8 cellular contexts compared by ENCODE assay signal in genomic region chr1:54764132-54764921, GRCh38. TPM values are rescaled to one million over a fixed set of nuclear protein-coding genes. Genes with fewer than 3 reads are reported as not detected.
A peak's percentile ranks its signal among the peaks of the same experiment; 100 is the strongest.
DNase-seq lines count a peak whose midpoint lies in the region; ATAC-seq, FAIRE-seq and TF ChIP-seq lines count a peak whose summit lies in the region.

PARS2 (minus strand) TSS chr1:54764523; CDS start chr1:54759161, 5,362 bp downstream.

- CTCF ChIA-PET in Calu3 (lab: Charles Lee): interaction anchor here (0.8 kb wide), 1 partner anchor 37 kb away, joined by 4 read pairs; the partner anchor contains the start of gene TTC22

- H3K4me3 ChIP-seq in HUES48 (ENCODE audit: low read depth, low read length): peak within 1 kb of the TSS; percentile 93
- peak within 1 kb of the TSS; percentile 99 for H3K4me3 ChIP-seq in NT2/D1 (ENCODE audit: insufficient read length, low read depth)

- peak within 1 kb of the TSS; percentile 93 for H3K27ac Mint-ChIP-seq in Calu3 (ENCODE audit: unreplicated experiment)

- no TSS peak for BruUV-seq in Calu3 (replicated peaks; lab: Mats Ljungman, UMichigan)

- peak; percentile 95 for ATAC-seq in GM21423 (IDR thresholded peaks at IDR 0.05; ENCODE audit: unreplicated experiment)

- peak within 1 kb of the TSS; percentile 91 for H3K4me3 Mint-ChIP-seq in Calu3 (ENCODE audit: low read depth, unreplicated experiment)

- DNase-seq in Calu3 (peak; percentile 97), NT2/D1 (ENCODE audit: low read depth, low spot score) (peak; percentile 100), mesenteric fat pad (ENCODE audit: low spot score) (peak; percentile 97)
- peak; percentile 86 for DNase-seq in activated CD8-positive, alpha-beta memory T cell treated with anti-CD3 and anti-CD28 coated beads, Interleukin-2, amount 50 U/mL, for 24 hours (ENCODE audit: extremely low read depth)
- DNase-seq in stimulated activated CD8-positive, alpha-beta memory T cell treated with anti-CD3 and anti-CD28 coated beads, Interleukin-15, amount 100 ng/mL, for 1 hour (ENCODE audit: low read depth): peak; percentile 84

- H3K9ac ChIP-seq in HUES48 (ENCODE audit: low read depth, low read length): peak within 1 kb of the TSS; percentile 86
- H3K9ac ChIP-seq in NT2/D1 (ENCODE audit: insufficient read length, low read depth): peak within 1 kb of the TSS; percentile 99

- no peaks in the 10 kb centered on the region for H3K36me3 ChIP-seq in HUES48 (ENCODE audit: control insufficient read depth, insufficient read depth, low read length)
- peaks cover 7% of the 10 kb centered on the region for H3K36me3 ChIP-seq in NT2/D1 (ENCODE audit: insufficient read depth, insufficient read length, low read length)

- no peak for TF ChIP-seq CTCF in Calu3 (IDR thresholded peaks at IDR 0.05; ENCODE audit: unreplicated experiment)

- H3K27me3 Mint-ChIP-seq in Calu3 (ENCODE audit: unreplicated experiment): no peaks in the 10 kb centered on the region

- H3K4me1 ChIP-seq in HUES48 (ENCODE audit: control insufficient read depth, insufficient read depth, low read length) (peaks cover 2% of the 10 kb centered on the region; the same call in 1 of the 2 replicates), NT2/D1 (ENCODE audit: insufficient read depth, insufficient read length) (peaks cover 5% of the 10 kb centered on the region)

- peaks cover 17% of the 10 kb centered on the region for H3K4me1 Mint-ChIP-seq in Calu3 (ENCODE audit: low read depth, unreplicated experiment)

- intact Hi-C loops in Calu3 (cut with micrococcal nuclease; ENCODE audit: unreplicated experiment): loop anchor here (5.0 kb wide), 1 partner anchor 33 kb away; no protein-coding TSS in a partner anchor

- no peaks in the 10 kb centered on the region for H3K9me3 Mint-ChIP-seq in Calu3 (ENCODE audit: low read depth, unreplicated experiment)

- no peaks in the 10 kb centered on the region for H3K27me3 ChIP-seq in HUES48 (ENCODE audit: control insufficient read depth, insufficient read depth, low read length)
- no peaks in the 10 kb centered on the region for H3K27me3 ChIP-seq in NT2/D1 (ENCODE audit: insufficient read depth, insufficient read length)

- peaks cover 17% of the 10 kb centered on the region for H3K36me3 Mint-ChIP-seq in Calu3 (ENCODE audit: insufficient read depth, unreplicated experiment)

- peak within 1 kb of the TSS; percentile 65 for H3K27ac ChIP-seq in HUES48 (ENCODE audit: low read depth, low read length)

- H3K9me3 ChIP-seq in HUES48 (ENCODE audit: control insufficient read depth, insufficient read depth, low read length): no peaks in the 10 kb centered on the region
- no peaks in the 10 kb centered on the region for H3K9me3 ChIP-seq in NT2/D1 (ENCODE audit: insufficient read depth, low read length)

- FAIRE-seq in endometrium (lab: Jason Lieb, UNC): peak; percentile 99

RNA-seq across cellular contexts. Expression of gene PARS2, which starts in this region (rescaled TPM):
- total RNA-seq in Calu3 (2022): 9.0 and 10.0 TPM in 2 replicates
- total RNA-seq in mesenteric fat pad: 1.9 TPM

Comparison
In these comparisons a context has a peak if more than half of its experiments do, and no peak if none do; other contexts are left out.
1. Peak in every context shown above with its lines: DNase-seq, ATAC-seq, H3K4me3 ChIP-seq and H3K27ac ChIP-seq.